ENCODE assay signal across 8 cellular contexts in the genomic region with DNA sequence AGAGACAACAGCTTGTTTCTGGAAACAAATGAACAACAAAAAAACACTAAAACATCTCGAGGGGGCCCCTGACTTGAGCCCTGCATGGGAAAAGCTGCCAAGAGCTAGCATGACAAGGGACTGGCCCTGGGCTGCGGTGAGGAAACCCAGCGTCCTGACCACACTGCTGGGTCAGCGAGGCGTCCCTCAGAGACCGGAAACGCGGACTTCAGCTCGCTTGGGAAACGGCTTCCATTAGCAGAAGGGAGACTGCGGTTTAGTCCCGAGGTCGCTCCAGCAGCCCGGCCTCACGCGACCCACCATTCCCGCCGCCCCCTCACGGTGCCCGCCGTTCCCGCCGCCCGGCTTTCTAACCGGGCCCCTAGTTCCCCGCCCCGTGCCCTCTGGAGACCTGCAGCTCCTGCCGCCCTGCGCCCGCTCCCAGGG. TPM values are rescaled to one million over a fixed set of nuclear protein-coding genes. Genes with fewer than 3 reads are reported as not detected.
DNase-seq lines count a peak whose midpoint lies in the region; ATAC-seq, FAIRE-seq and TF ChIP-seq lines count a peak whose summit lies in the region.

No MANE protein-coding gene starts in this region.

- TF ChIP-seq CTCF in BJ (IDR thresholded peaks at IDR 0.05; ENCODE audit: insufficient read depth, low read depth, low read length) (no peak), bronchial epithelial cell (IDR thresholded peaks at IDR 0.05; ENCODE audit: insufficient read depth, low read length, severe bottlenecking) (no peak), D721Med (IDR thresholded peaks at IDR 0.05; ENCODE audit: insufficient read depth, missing control alignments) (no peak)

- H3K36me3 ChIP-seq in BJ (ENCODE audit: control insufficient read depth, insufficient read depth, low read length) (no peaks in the 10 kb centered on the region), bronchial epithelial cell (ENCODE audit: control insufficient read depth, insufficient read depth, low read length) (peaks cover 2% of the 10 kb centered on the region)

- CTCF ChIA-PET in BJ (lab: Yijun Ruan, JAX): interaction anchor here (0.8 to 1.9 kb wide), 3 partner anchors 11 to 791 kb away, joined by 4 to 5 read pairs (median 4); no protein-coding TSS in a partner anchor

- peak overlapping the region; percentile 90 for H3K4me3 ChIP-seq in BJ (ENCODE audit: low read depth, low read length)
- H3K4me3 ChIP-seq in bronchial epithelial cell (ENCODE audit: low read depth, low read length): peak overlapping the region; percentile 86
- H3K4me3 ChIP-seq in skeletal muscle cell (ENCODE audit: low read depth, low read length): peak overlapping the region; percentile 73

- H3K27me3 ChIP-seq in BJ (ENCODE audit: control insufficient read depth, insufficient read depth, low read length): no peaks in the 10 kb centered on the region
- H3K27me3 ChIP-seq in bronchial epithelial cell (ENCODE audit: control insufficient read depth, insufficient read depth, low read length): no peaks in the 10 kb centered on the region

- DNase-seq in BJ (ENCODE audit: low read depth) (peak; percentile 45), RPMI7951 (ENCODE audit: low read depth) (peak; percentile 93), bronchial epithelial cell (ENCODE audit: low read depth) (peak; percentile 46), iPS-NIHi7 (ENCODE audit: extremely low spot score) (peak; percentile 50), skeletal muscle cell (ENCODE audit: low read depth) (peak; percentile 47), D721Med (ENCODE audit: insufficient read length, low spot score) (no peak)

- peak; percentile 23 for FAIRE-seq in bronchial epithelial cell (lab: Jason Lieb, UNC)
- no peak for FAIRE-seq in D721Med (lab: Jason Lieb, UNC)

- POLR2A ChIA-PET in BJ (lab: Charles Lee): interaction anchor here (0.5 kb wide), 1 partner anchor 31 kb away, joined by 3 read pairs; no protein-coding TSS in a partner anchor

- ATAC-seq in GM18520 (IDR thresholded peaks at IDR 0.05; ENCODE audit: unreplicated experiment) (peak; percentile 14), HG03045 (IDR thresholded peaks at IDR 0.05; ENCODE audit: unreplicated experiment) (peak; percentile 47)

RNA-seq across cellular contexts. Expression of gene CCDC122, which starts 0.6 kb away (rescaled TPM):
- polyA plus RNA-seq in BJ (2011; rRNA removed): 0.67 and 1.5 TPM in 2 replicates
- polyA minus RNA-seq in BJ (2011; rRNA and poly(A)+ RNA removed): 1.6 and 5.5 TPM in 2 replicates
- 3.5 and 18.0 TPM in 2 replicates for total RNA-seq in RPMI7951 (2014; rRNA removed; shearing (Covaris generic))
- 4.7 and 11.9 TPM in 2 replicates for total RNA-seq in bronchial epithelial cell

RNA-seq across cellular contexts. Expression of gene LACC1, which starts 0.8 kb away (rescaled TPM):
- 3.6 and 6.9 TPM in 2 replicates for polyA plus RNA-seq in BJ (2011; rRNA removed)
- polyA minus RNA-seq in BJ (2011; rRNA and poly(A)+ RNA removed): 1.5 and 2.6 TPM in 2 replicates
- total RNA-seq in RPMI7951 (2014; rRNA removed; shearing (Covaris generic)): 12.7 and 15.7 TPM in 2 replicates
- total RNA-seq in bronchial epithelial cell: 6.1 and 8.7 TPM in 2 replicates
